ENCODE assay signal across 19 cellular contexts in the genomic region with DNA sequence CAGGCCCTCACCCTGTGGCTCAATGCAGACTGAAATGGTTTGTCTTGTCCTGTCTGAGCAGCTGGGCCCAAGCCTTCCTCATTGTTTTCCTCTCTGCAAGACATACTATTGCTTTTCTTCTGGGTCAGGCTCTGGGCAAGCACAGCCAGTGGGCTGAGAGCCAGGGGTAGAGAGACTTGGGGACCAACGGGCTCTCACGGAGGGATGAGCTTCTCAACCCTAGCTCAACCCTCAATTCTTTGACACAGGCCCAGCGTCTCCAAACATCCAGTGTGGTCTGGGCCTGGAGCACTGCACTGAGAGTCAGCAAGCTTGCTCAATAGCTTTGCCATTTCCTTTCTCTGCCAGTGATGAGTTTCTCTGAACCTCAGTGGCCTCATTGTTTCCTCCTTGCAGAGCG. TPM values are rescaled to one million over a fixed set of nuclear protein-coding genes. Genes with fewer than 3 reads are reported as not detected.
"Had no signal": no experiment of that assay in that cellular context is flagged by ENCODE, and none has a peak within 500 bp of the region (broad histone marks: within the 10 kb centered on the region; RNA-seq: fewer than 3 reads in every experiment).

No MANE protein-coding gene starts in this region.

- DNase-seq: activated CD4-positive, alpha-beta T cell treated with anti-CD3 and anti-CD28 coated beads, Interleukin-2, amount 10 ng/mL, durations not matched to agents 24 days and 14 days; activated CD4-positive, CD25-positive, alpha-beta regulatory T cell; activated CD8-positive, alpha-beta memory T cell treated with anti-CD3 and anti-CD28 coated beads, Interleukin-2, amount 50 U/mL, for 4 hours; activated CD8-positive, alpha-beta T cell treated with anti-CD3 and anti-CD28 coated beads, Interleukin-2, amount 10 ng/mL, durations not matched to agents 7 days and 5 days; activated gamma-delta T cell; activated T-cell treated with anti-CD3 and anti-CD28 coated beads, Interleukin-2, amount 50 U/mL, for 48 hours; amniotic stem cell; central memory CD4-positive, alpha-beta T cell; effector memory CD4-positive, alpha-beta T cell; foreskin keratinocyte; left cardiac atrium; mammary epithelial cell; natural killer cell; stimulated activated CD4-positive, alpha-beta T cell treated with anti-CD3 and anti-CD28 coated beads, Interleukin-1b, Interleukin-23, amount 100 ng/mL, for 48 hours; stomach; testis had no signal

- H3K36me3 ChIP-seq: right lobe of liver, stomach had no signal

- ATAC-seq: activated CD8-positive, alpha-beta T cell treated with anti-CD3 and anti-CD28 coated beads, Interleukin-2, amount 10 ng/mL, durations not matched to agents 7 days and 5 days; body of pancreas; foreskin keratinocyte; natural killer cell had no signal

- H3K9me3 ChIP-seq: body of pancreas, right lobe of liver, stomach, testis had no signal

- H3K4me1 ChIP-seq: body of pancreas, foreskin keratinocyte, right lobe of liver, stomach had no signal

- H3K27me3 ChIP-seq: body of pancreas, foreskin keratinocyte, right lobe of liver, testis had no signal

- H3K4me3 ChIP-seq: body of pancreas, right lobe of liver, stomach, testis had no signal

- H3K27ac ChIP-seq: body of pancreas, foreskin keratinocyte, right lobe of liver, stomach had no signal

RNA-seq across cellular contexts. Expression of a gene that starts 9.4 kb away (rescaled TPM):
- total RNA-seq: activated CD4-positive, alpha-beta T cell treated with anti-CD3 and anti-CD28 coated beads, Interleukin-2, amount 10 ng/mL, durations not matched to agents 24 days and 14 days; activated CD8-positive, alpha-beta T cell treated with anti-CD3 and anti-CD28 coated beads, Interleukin-2, amount 10 ng/mL, durations not matched to agents 7 days and 5 days; foreskin keratinocyte; natural killer cell; T-helper 2 cell treated with Interferon-gamma antibody and Interleukin-4, amounts not matched to agents 100 ng/mL and 5 ng/mL, for 36 hours had no signal
